ENCODE assay signal across 1 cellular context in genomic region chr10:33507662-33508425, GRCh38.
TF ChIP-seq lines count a peak whose summit lies in the region.

No MANE protein-coding gene starts in this region.

TF ChIP-seq in HepG2, 621 proteins besides CTCF, POLR2A, EP300 and RAD21 (continued from another document and continues in another):
- TF ChIP-seq THAP9 (CRISPR knock-in tag; IDR thresholded peaks at IDR 0.05; ENCODE audit: borderline replicate concordance) (no peak), PBX3 (CRISPR knock-in tag; IDR thresholded peaks at IDR 0.05; ENCODE audit: borderline replicate concordance) (no peak), ZNF256 (CRISPR knock-in tag; conservative IDR thresholded peaks at IDR 0.05) (no peak; the same call in 1 of the 2 replicates), RAD51 (IDR thresholded peaks at IDR 0.05; ENCODE audit: borderline replicate concordance) (no peak), CENPX (CRISPR knock-in tag; IDR thresholded peaks at IDR 0.05) (no peak), MZF1 (CRISPR knock-in tag; IDR thresholded peaks at IDR 0.05; ENCODE audit: borderline replicate concordance) (no peak), ZNF597 (CRISPR knock-in tag; IDR thresholded peaks at IDR 0.05) (no peak), EEA1 (CRISPR knock-in tag; IDR thresholded peaks at IDR 0.05; ENCODE audit: borderline replicate concordance) (no peak), ZNF703 (CRISPR knock-in tag; IDR thresholded peaks at IDR 0.05; ENCODE audit: borderline replicate concordance) (no peak), KDM1A (CRISPR knock-in tag; IDR thresholded peaks at IDR 0.05) (peak; percentile 11; the same call in 1 of the 2 replicates), RERE (CRISPR knock-in tag; IDR thresholded peaks at IDR 0.05; ENCODE audit: low read depth) (peak; percentile 91), HOXA3 (CRISPR knock-in tag; IDR thresholded peaks at IDR 0.05) (peak; percentile 77), PRDM10 (CRISPR knock-in tag; IDR thresholded peaks at IDR 0.05; ENCODE audit: low read depth) (no peak), ZNF788 (CRISPR knock-in tag; IDR thresholded peaks at IDR 0.05; ENCODE audit: borderline replicate concordance) (no peak; the same call in 1 of the 2 replicates), ZNF580 (CRISPR knock-in tag; IDR thresholded peaks at IDR 0.05; ENCODE audit: borderline replicate concordance, low read depth) (no peak), SMARCC2 (IDR thresholded peaks at IDR 0.05) (no peak), FOXC1 (CRISPR knock-in tag; IDR thresholded peaks at IDR 0.05; ENCODE audit: borderline replicate concordance) (no peak), ZNF605 (CRISPR knock-in tag; IDR thresholded peaks at IDR 0.05) (no peak), MIER2 (CRISPR knock-in tag; IDR thresholded peaks at IDR 0.05) (no peak), ZNF576 (CRISPR knock-in tag; IDR thresholded peaks at IDR 0.05) (no peak), REST (IDR thresholded peaks at IDR 0.05; ENCODE audit: borderline replicate concordance in 1 of 2, low read depth in 1 of 2, low read length in 2 of 2) (no peak), SALL1 (CRISPR knock-in tag; IDR thresholded peaks at IDR 0.05) (peak; percentile 96), ZNF800 (CRISPR knock-in tag; IDR thresholded peaks at IDR 0.05) (0 out of 2 replicates have a peak, but pooled peaks have one; percentile 36), ZIK1 (CRISPR knock-in tag; IDR thresholded peaks at IDR 0.05; ENCODE audit: borderline replicate concordance, low read depth) (no peak), ZSCAN29 (CRISPR knock-in tag; conservative IDR thresholded peaks at IDR 0.05) (no peak), PRDM4 (CRISPR knock-in tag; IDR thresholded peaks at IDR 0.05; ENCODE audit: borderline replicate concordance) (no peak), RBM39 (IDR thresholded peaks at IDR 0.05; ENCODE audit: low read depth, low read length, poor library complexity, severe bottlenecking) (no peak), RFX5 (IDR thresholded peaks at IDR 0.05; ENCODE audit: low read depth, low read length) (no peak), HES4 (CRISPR knock-in tag; IDR thresholded peaks at IDR 0.05; ENCODE audit: borderline replicate concordance) (no peak), IRF2 (CRISPR knock-in tag; IDR thresholded peaks at IDR 0.05) (no peak; the same call in 1 of the 2 replicates), ZNF7 (CRISPR knock-in tag; IDR thresholded peaks at IDR 0.05) (peak; percentile 77), ZNF180 (CRISPR knock-in tag; IDR thresholded peaks at IDR 0.05; ENCODE audit: borderline replicate concordance, low read depth) (no peak)
